ENCODE assay signal across 26 cellular contexts in the genomic region with DNA sequence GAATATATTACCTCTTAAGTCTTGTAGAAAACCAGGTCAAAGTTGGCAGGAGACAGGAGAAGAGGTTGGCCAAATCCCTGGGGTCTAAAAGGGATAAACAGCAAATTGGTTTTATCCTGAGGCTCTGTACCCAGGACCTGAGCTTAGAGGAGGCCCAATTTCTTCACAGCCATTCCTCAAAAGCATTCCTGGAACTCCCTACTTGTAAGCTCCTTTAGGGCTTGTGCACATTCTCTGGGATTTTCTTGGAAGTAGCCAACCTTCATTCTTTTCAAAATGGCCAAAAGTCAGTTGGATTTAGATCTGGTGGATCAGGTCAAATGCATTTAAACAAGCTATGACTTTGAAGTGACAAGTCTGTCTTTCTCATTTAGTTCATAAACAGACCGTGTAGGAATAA.
"Had no signal": no experiment of that assay in that cellular context is flagged by ENCODE, and none has a peak within 500 bp of the region (broad histone marks: within the 10 kb centered on the region; RNA-seq: fewer than 3 reads in every experiment).

No MANE protein-coding gene starts in this region.

- H3K4me1 ChIP-seq: foreskin keratinocyte, gastroesophageal sphincter, lower lobe of right lung had no signal

- FAIRE-seq: colon, endothelial cell of umbilical vein, frontal cortex, kidney had no signal

- ATAC-seq: foreskin keratinocyte, gastroesophageal sphincter, heart left ventricle, left colon, left lobe of liver, lower lobe of right lung, mucosa of descending colon had no signal

- H3K36me3 Mint-ChIP-seq: immature natural killer cell, naive B cell had no signal

- H3K27me3 ChIP-seq: dorsolateral prefrontal cortex, esophagus muscularis mucosa, foreskin keratinocyte, gastroesophageal sphincter, heart left ventricle, hepatocyte had no signal

- H3K27ac ChIP-seq: coronary artery, dorsolateral prefrontal cortex, esophagus muscularis mucosa, foreskin keratinocyte, gastroesophageal sphincter, heart left ventricle, hepatocyte, left ventricle myocardium inferior, lower lobe of right lung had no signal

- H3K27ac Mint-ChIP-seq: immature natural killer cell, mesothelial cell of epicardium, naive B cell had no signal

- H3K4me2 ChIP-seq: hepatocyte had no signal

- H3K36me3 ChIP-seq: esophagus muscularis mucosa, gastroesophageal sphincter, heart left ventricle, left ventricle myocardium inferior, lower lobe of right lung had no signal

- H3K4me1 Mint-ChIP-seq: immature natural killer cell, mesothelial cell of epicardium, naive B cell had no signal

- DNase-seq: dermis blood vessel endothelial cell; dorsolateral prefrontal cortex; effector CD4-positive, alpha-beta T cell; effector memory CD4-positive, alpha-beta T cell; foreskin keratinocyte; heart left ventricle; hypothalamus; immature natural killer cell; islet precursor cell; kidney; kidney glomerular epithelial cell; left colon; left ventricle myocardium inferior; lower lobe of right lung; mesenchymal stem cell; mucosa of descending colon; naive B cell had no signal

- H3K4me3 Mint-ChIP-seq: immature natural killer cell, mesothelial cell of epicardium, naive B cell had no signal

- H3K4me3 ChIP-seq: coronary artery, dorsolateral prefrontal cortex, esophagus muscularis mucosa, gastroesophageal sphincter, heart left ventricle, hepatocyte, left ventricle myocardium inferior, lower lobe of right lung, mucosa of descending colon had no signal

- H3K9me3 ChIP-seq: esophagus muscularis mucosa, lower lobe of right lung, mucosa of descending colon had no signal
